Comparison of ENCODE assay signal across 8 cellular contexts in the genomic region with DNA sequence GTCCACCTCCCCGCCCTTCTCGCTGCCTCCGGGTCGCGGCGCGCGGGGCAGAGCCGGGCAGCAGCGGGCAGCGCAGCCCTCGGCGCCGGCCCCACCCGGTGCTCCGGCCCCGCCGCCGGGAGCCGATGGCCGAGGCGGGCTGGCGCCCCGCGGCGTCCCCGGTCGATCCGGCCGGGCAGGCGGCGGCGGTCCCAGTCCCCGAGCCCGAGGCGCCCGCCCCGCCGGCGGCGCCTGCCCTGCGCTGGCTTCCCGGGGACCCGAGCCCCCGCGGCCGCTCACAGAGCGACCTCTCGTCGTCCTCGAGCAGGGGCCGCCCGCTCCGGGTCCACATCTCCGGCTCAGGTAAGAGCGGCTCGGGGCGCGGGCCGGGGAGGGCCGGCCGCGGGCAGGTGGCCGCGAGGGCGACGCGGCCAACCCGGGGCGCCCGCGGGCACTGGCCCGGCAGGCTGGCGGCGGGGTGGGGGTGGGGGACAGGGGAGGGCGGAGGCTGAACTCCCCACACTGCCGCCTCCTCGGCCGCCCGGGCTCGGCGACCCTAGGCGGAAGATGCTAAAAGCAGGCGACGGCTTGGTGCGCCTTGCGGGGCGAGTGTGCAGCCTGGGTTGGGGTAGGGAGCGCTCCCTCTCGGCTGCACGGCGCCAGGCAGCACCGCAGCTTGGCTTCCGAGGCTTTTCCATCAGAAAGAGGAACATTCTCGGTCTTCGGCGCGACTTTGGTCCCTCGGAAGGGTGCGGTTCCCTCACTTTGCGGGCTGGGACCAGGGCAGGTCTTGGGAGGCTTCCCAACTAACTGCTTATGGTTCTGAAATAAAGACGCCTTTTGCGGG. TPM values are rescaled to one million over a fixed set of nuclear protein-coding genes. Genes with fewer than 3 reads are reported as not detected.
DNase-seq lines count a peak whose midpoint lies in the region; ATAC-seq, FAIRE-seq and TF ChIP-seq lines count a peak whose summit lies in the region.

No MANE protein-coding gene starts in this region.

- H3K9ac ChIP-seq in H1 (replicated peaks in 1 of 4; ENCODE audit: extremely low read depth in 1 of 4, low read depth in 3 of 4, low read length in 3 of 4) (peak overlapping the region in 3 of 4 experiments; percentile 44 to 84 (median 48); a peak in 5 of 7 replicates), mesenchymal stem cell (ENCODE audit: low read length) (peak overlapping the region; percentile 83)

- no peaks in the 10 kb centered on the region for H3K27me3 Mint-ChIP-seq in activated CD8-positive, alpha-beta T cell treated with anti-CD3 and anti-CD28 coated beads, Interleukin-2, amount 10 ng/mL, durations not matched to agents 7 days and 5 days (ENCODE audit: low read depth)

- CTCF ChIA-PET in activated CD8-positive, alpha-beta T cell treated with anti-CD3 and anti-CD28 coated beads, Interleukin-2, amount 10 ng/mL, durations not matched to agents 7 days and 5 days (lab: Charles Lee) = interaction anchor here (0.7 to 1.5 kb wide), 4 partner anchors 8 to 405 kb away, joined by 3 to 9 read pairs (median 3); no protein-coding TSS in a partner anchor
- CTCF ChIA-PET in H1 (lab: Charles Lee; ENCODE audit: partially characterized antibody) = interaction anchor here (1.0 to 9.9 kb wide), 8 partner anchors 8 to 475 kb away, joined by 3 to 77 read pairs (median 4); a partner anchor contains a TSS

- 0 out of 2 replicates have a peak overlapping the region, but pooled peaks have one; percentile 23 for H2BK20ac ChIP-seq in H1 (ENCODE audit: low read length)

- H2AK5ac ChIP-seq in H1 (ENCODE audit: low read depth, low read length) = no peak overlapping the region
- H2AK5ac ChIP-seq in mesenchymal stem cell (ENCODE audit: low read length, severe bottlenecking) = no peak overlapping the region

- H3K4me1 ChIP-seq in H1 (replicated peaks in 1 of 4; ENCODE audit: control insufficient read depth in 3 of 4, insufficient read depth in 4 of 4, low read length in 3 of 4) = peaks cover 6 to 10% (median 8%) of the 10 kb centered on the region in 4 experiments
- H3K4me1 ChIP-seq in mesenchymal stem cell (ENCODE audit: control insufficient read depth, insufficient read depth, low read depth, low read length) = peaks cover 12% of the 10 kb centered on the region

- H3K4me3 Mint-ChIP-seq in activated CD8-positive, alpha-beta T cell treated with anti-CD3 and anti-CD28 coated beads, Interleukin-2, amount 10 ng/mL, durations not matched to agents 7 days and 5 days = peak overlapping the region; percentile 84

- H3K18ac ChIP-seq in H1 (ENCODE audit: extremely low read depth, low read length) = peak overlapping the region; percentile 73; the same call in 1 of the 2 replicates
- H3K18ac ChIP-seq in mesenchymal stem cell (ENCODE audit: low read depth in 1 of 2, low read length in 2 of 2) = no peak overlapping the region

- H2AFZ ChIP-seq in H1 (ENCODE audit: low read length) = peak overlapping the region; percentile 43; the same call in 1 of the 2 replicates
- peak overlapping the region; percentile 76 for H2AFZ ChIP-seq in mesenchymal stem cell (ENCODE audit: low read depth, low read length)

- peak in 1 of 2 experiments; percentile 37; a peak in 1 of 3 replicates for TF ChIP-seq POLR2A in H1 (IDR thresholded peaks at IDR 0.05; ENCODE audit: control extremely low read depth in 1 of 2, low read depth in 2 of 2, low read length in 2 of 2)

- H3K23me2 ChIP-seq in H1 (ENCODE audit: low read depth, low read length) = peaks cover 9% of the 10 kb centered on the region; the same call in 1 of the 2 replicates

- H2BK5ac ChIP-seq in H1 (ENCODE audit: low read depth, low read length) (no peak overlapping the region), mesenchymal stem cell (ENCODE audit: low read depth, low read length, poor library complexity, severe bottlenecking) (no peak overlapping the region)

- POLR2A ChIA-PET in activated CD8-positive, alpha-beta T cell treated with anti-CD3 and anti-CD28 coated beads, Interleukin-2, amount 10 ng/mL, durations not matched to agents 7 days and 5 days (lab: Charles Lee) = interaction anchor here (0.8 to 1.6 kb wide), 6 partner anchors 8 to 87 kb away, joined by 3 to 9 read pairs (median 4); a partner anchor contains a TSS
- POLR2A ChIA-PET in H1 (lab: Charles Lee; ENCODE audit: partially characterized antibody) = interaction anchor here (0.7 to 3.6 kb wide), 3 partner anchors 13 to 1027 kb away, joined by 3 to 24 read pairs (median 3); a partner anchor contains a TSS

- peaks cover 35% of the 10 kb centered on the region for H3K4me1 Mint-ChIP-seq in activated CD8-positive, alpha-beta T cell treated with anti-CD3 and anti-CD28 coated beads, Interleukin-2, amount 10 ng/mL, durations not matched to agents 7 days and 5 days (ENCODE audit: low read depth)

- no peak overlapping the region for H3K4ac ChIP-seq in H1 (replicated peaks; ENCODE audit: insufficient read length, low read depth, low read length)
- no peak overlapping the region for H3K4ac ChIP-seq in mesenchymal stem cell (ENCODE audit: low read depth in 1 of 2, low read length in 2 of 2)

- peak overlapping the region; percentile 39 to 71 (median 66) for H3K4me3 ChIP-seq in H1 (ENCODE audit: extremely low read depth in 1 of 4, insufficient read depth in 2 of 4, low read depth in 3 of 4, low read length in 4 of 4)
- H3K4me3 ChIP-seq in mesenchymal stem cell (ENCODE audit: insufficient read depth in 1 of 2, low read depth in 1 of 2, low read length in 2 of 2) = peak overlapping the region; percentile 72 to 83

- H3K36me3 ChIP-seq in H1 (ENCODE audit: control insufficient read depth in 2 of 4, insufficient read depth in 4 of 4, low read length in 3 of 4) (no peaks in the 10 kb centered on the region), mesenchymal stem cell (ENCODE audit: control insufficient read depth in 1 of 2, insufficient read depth in 2 of 2, low read depth in 1 of 2, low read length in 2 of 2) (no peaks in the 10 kb centered on the region)

- peak; percentile 26 to 29; a peak in 2 of 4 replicates for TF ChIP-seq RAD21 in H1 (IDR thresholded peaks at IDR 0.05 in 1 of 2, conservative IDR thresholded peaks at IDR 0.05 in 1 of 2; ENCODE audit: low read depth in 2 of 2, low read length in 2 of 2)

- FAIRE-seq in H1 (lab: Jason Lieb, UNC) = no peak

- H4K91ac ChIP-seq in H1 (replicated peaks; ENCODE audit: insufficient read length, low read length) (peak overlapping the region; percentile 75), mesenchymal stem cell (ENCODE audit: low read length) (no peak overlapping the region)

- WGBS in H1 (ENCODE audit: extremely low coverage in 1 of 2, insufficient coverage in 1 of 2, insufficient read length in 1 of 2, insufficient replicate concordance in 2 of 2, low coverage in 1 of 2, low lambda C conversion rate in 2 of 2, missing lambda C conversion rate in 1 of 2), 2 experiments = 6% methylated on average over 23 of the region's 103 CpGs; no CpG with 5 or more reads in 1 of the 2 experiments
- under 1% methylated on average over 38 of the region's 103 CpGs for WGBS in mesenchymal stem cell

- no peak overlapping the region for H2BK12ac ChIP-seq in H1 (ENCODE audit: low read depth, low read length)
- no peak overlapping the region for H2BK12ac ChIP-seq in mesenchymal stem cell (ENCODE audit: low read length in 2 of 2)

- H3K27ac Mint-ChIP-seq in activated CD8-positive, alpha-beta T cell treated with anti-CD3 and anti-CD28 coated beads, Interleukin-2, amount 10 ng/mL, durations not matched to agents 7 days and 5 days = peak overlapping the region; percentile 71

- ATAC-seq in HG02981 (IDR thresholded peaks at IDR 0.05; ENCODE audit: unreplicated experiment) = peak; percentile 59
- ATAC-seq in activated CD8-positive, alpha-beta T cell treated with anti-CD3 and anti-CD28 coated beads, Interleukin-2, amount 10 ng/mL, durations not matched to agents 7 days and 5 days = peak; percentile 80

- H3K9me3 ChIP-seq in H1 (ENCODE audit: insufficient read depth in 2 of 2, low read depth in 1 of 2, low read length in 1 of 2) (no peaks in the 10 kb centered on the region), mesenchymal stem cell (ENCODE audit: control insufficient read depth, low read length) (no peaks in the 10 kb centered on the region)

- no peak overlapping the region for H3K56ac ChIP-seq in H1 (replicated peaks; ENCODE audit: insufficient read length, low read depth, low read length)

- peak overlapping the region; percentile 90; the same call in 1 of the 2 replicates for H4K8ac ChIP-seq in H1 (ENCODE audit: extremely low read depth, insufficient read depth, low read length)
- peak overlapping the region; percentile 28 for H4K8ac ChIP-seq in mesenchymal stem cell (ENCODE audit: low read length)

- DNase-seq in NCI-H82 (lab: John Stamatoyannopoulos, UW) (peak; percentile 44), NCI-H82 treated with DMSO at 0.1 percent for 48 hours (lab: John Stamatoyannopoulos, UW; ENCODE audit: unreplicated experiment) (no peak), NCI-H524 treated with DMSO at 0.1 percent for 48 hours (lab: John Stamatoyannopoulos, UW) (peak; percentile 34), H1 (ENCODE audit: low read depth in 1 of 2, low spot score in 2 of 2) (peak in 1 of 2 experiments; percentile 80), mesenchymal stem cell (peak; percentile 54)
- DNase-seq in activated CD8-positive, alpha-beta T cell treated with anti-CD3 and anti-CD28 coated beads, Interleukin-2, amount 10 ng/mL, durations not matched to agents 7 days and 5 days = peak; percentile 72
- DNase-seq in stimulated activated CD8-positive, alpha-beta memory T cell treated with anti-CD3 and anti-CD28 coated beads, Interleukin-2, amount 100 ng/mL, for 48 hours (ENCODE audit: low read depth in 2 of 2) = peak; percentile 36 to 53

- H3K23ac ChIP-seq in H1 (ENCODE audit: insufficient read length) = no peak overlapping the region
- no peak overlapping the region for H3K23ac ChIP-seq in mesenchymal stem cell (ENCODE audit: low read length in 2 of 2)

- H3K27me3 ChIP-seq in H1 (replicated peaks in 1 of 4; ENCODE audit: control insufficient read depth in 3 of 4, extremely low read depth in 1 of 4, insufficient read depth in 3 of 4, low read length in 3 of 4) (peaks cover 2 to 30% (median 22%) of the 10 kb centered on the region in 4 experiments), mesenchymal stem cell (ENCODE audit: control insufficient read depth in 1 of 2, insufficient read depth in 1 of 2, low read length in 2 of 2) (peaks cover 0 to 5% of the 10 kb centered on the region in 2 experiments)

- H3K36me3 Mint-ChIP-seq in activated CD8-positive, alpha-beta T cell treated with anti-CD3 and anti-CD28 coated beads, Interleukin-2, amount 10 ng/mL, durations not matched to agents 7 days and 5 days (ENCODE audit: low read depth) = no peaks in the 10 kb centered on the region

- H2BK15ac ChIP-seq in H1 (ENCODE audit: low read length) = no peak overlapping the region
- no peak overlapping the region for H2BK15ac ChIP-seq in mesenchymal stem cell (ENCODE audit: low read depth, poor library complexity, severe bottlenecking)

- H3K14ac ChIP-seq in H1 (ENCODE audit: insufficient read length) (no peak overlapping the region), mesenchymal stem cell (ENCODE audit: low read length in 2 of 2) (no peak overlapping the region)

- H2BK120ac ChIP-seq in H1 (replicated peaks; ENCODE audit: low read depth, low read length) (no peak overlapping the region), mesenchymal stem cell (ENCODE audit: low read depth, low read length) (no peak overlapping the region)

- H3K9me3 Mint-ChIP-seq in activated CD8-positive, alpha-beta T cell treated with anti-CD3 and anti-CD28 coated beads, Interleukin-2, amount 10 ng/mL, durations not matched to agents 7 days and 5 days (ENCODE audit: insufficient read depth) = no peaks in the 10 kb centered on the region

- no peak overlapping the region for H4K5ac ChIP-seq in H1 (ENCODE audit: insufficient read length, low read depth, low read length)

- H3K79me1 ChIP-seq in H1 (ENCODE audit: low read depth, low read length) = no peaks in the 10 kb centered on the region
- H3K79me1 ChIP-seq in mesenchymal stem cell (replicated peaks; ENCODE audit: low read length, poor library complexity, severe bottlenecking) = peaks cover 21% of the 10 kb centered on the region

- no peak overlapping the region for H3K27ac ChIP-seq in H1 (ENCODE audit: low read depth, low read length)
- no peak overlapping the region for H3K27ac ChIP-seq in mesenchymal stem cell (ENCODE audit: low read length, poor library complexity, severe bottlenecking)

- no peaks in the 10 kb centered on the region for H3K79me2 ChIP-seq in H1 (ENCODE audit: control insufficient read depth in 1 of 2, insufficient read depth in 2 of 2, low read length in 2 of 2)

- TF ChIP-seq CTCF in H1 (IDR thresholded peaks at IDR 0.05; ENCODE audit: control extremely low read depth in 1 of 3, insufficient read depth in 1 of 3, low read depth in 1 of 3, low read length in 3 of 3) = peak; percentile 42 to 70 (median 69)

- TF ChIP-seq EP300 in H1 (IDR thresholded peaks at IDR 0.05; ENCODE audit: borderline replicate concordance in 1 of 2, low read depth in 2 of 2, low read length in 2 of 2) = no peak

- no peaks in the 10 kb centered on the region for H4K20me1 ChIP-seq in H1 (replicated peaks in 1 of 2; ENCODE audit: control insufficient read depth in 1 of 2, insufficient read depth in 2 of 2, low read length in 2 of 2)

- peak overlapping the region; percentile 70 to 87 for H3K4me2 ChIP-seq in H1 (ENCODE audit: insufficient read depth in 1 of 2, low read depth in 2 of 2, low read length in 2 of 2)
- H3K4me2 ChIP-seq in mesenchymal stem cell (ENCODE audit: low read length, poor library complexity, severe bottlenecking) = peak overlapping the region; percentile 88

RNA-seq across cellular contexts. Expression of a gene that starts 25.6 kb away (rescaled TPM):
- total RNA-seq in activated CD8-positive, alpha-beta T cell treated with anti-CD3 and anti-CD28 coated beads, Interleukin-2, amount 10 ng/mL, durations not matched to agents 7 days and 5 days = 10 to 100 TPM; 10.7 to 13.8 TPM
- total RNA-seq in H1 (2021; fragmentation: NEBNext Ultra II Directional; extraction: Animal tissue kit (Norgen Biotek cat#: 25700)) = 47.2 and 47.4 TPM in 2 replicates
- 14.3 and 24.2 TPM in 2 replicates for polyA plus RNA-seq in H1 (2011; rRNA removed)
- 25.9 TPM for polyA plus RNA-seq in H1 (2011; cell fraction: cytosol; rRNA removed)
- 15.2 TPM for polyA plus RNA-seq in H1 (2011; cell fraction: nucleus; rRNA removed)
- polyA plus RNA-seq in H1 (2012, experiment 1 of 2) = 44.7 to 57.4 TPM (median 49.5 TPM) in 4 replicates
- 27.6 TPM for polyA plus RNA-seq in H1 (2012, experiment 2 of 2)
- polyA plus RNA-seq in H1 (2013, experiment 1 of 2) = 60.6 TPM
- 65.8 TPM for polyA plus RNA-seq in H1 (2013, experiment 2 of 2)
- 18.2 and 25.3 TPM in 2 replicates for polyA minus RNA-seq in H1 (2011; rRNA and poly(A)+ RNA removed)
- 14.5 TPM for polyA minus RNA-seq in H1 (2011; cell fraction: cytosol; rRNA and poly(A)+ RNA removed)
- 15.7 TPM for polyA minus RNA-seq in H1 (2011; cell fraction: nucleus; rRNA and poly(A)+ RNA removed)
- polyA plus RNA-seq in mesenchymal stem cell (2013, experiment 1 of 2) = 108 TPM
- 117 TPM for polyA plus RNA-seq in mesenchymal stem cell (2013, experiment 2 of 2)
